ENCODE assay signal across 23 cellular contexts in the genomic region with DNA sequence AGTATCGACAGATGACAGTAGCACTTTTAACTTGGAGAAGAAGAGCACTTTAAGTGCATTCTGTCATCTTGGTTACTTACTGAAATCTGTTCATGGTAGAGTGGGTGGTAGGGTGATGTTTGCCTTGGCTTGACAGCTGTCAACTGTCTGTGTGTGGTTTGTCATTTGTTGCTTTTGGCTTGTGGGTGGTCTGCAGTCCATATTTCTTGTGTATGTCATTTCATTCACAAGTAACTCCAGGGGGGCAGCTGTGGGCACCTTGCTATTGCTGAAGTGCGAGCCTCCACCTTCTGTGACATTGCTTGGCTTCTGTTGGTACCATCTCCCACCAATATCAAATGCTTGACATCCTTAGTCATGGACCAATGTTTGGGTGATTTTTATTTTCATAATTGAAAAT.
"Had no signal": no experiment of that assay in that cellular context is flagged by ENCODE, and none has a peak within 500 bp of the region (broad histone marks: within the 10 kb centered on the region; RNA-seq: fewer than 3 reads in every experiment).

No MANE protein-coding gene starts in this region.

- ATAC-seq: HepG2, T-cell had no signal

- H3K4me2 ChIP-seq: SK-N-SH had no signal

- H3K9me3 ChIP-seq: MG63, SK-N-SH had no signal

- H3K9me2 ChIP-seq: SK-N-SH had no signal

- H3K36me3 ChIP-seq: MG63 had no signal

- DNase-seq: IMR-90, Karpas-422, KG1, MG63, NCI-H1092, NCI-H1105 treated with DMSO at 0.1 percent for 48 hours, NCI-H1417 treated with DMSO at 0.1 percent for 48 hours, NCI-H146, NCI-H1694 treated with DMSO at 0.1 percent for 48 hours, NCI-H1930, NCI-H2081, NCI-H2107, NCI-H345, NCI-H446 treated with DMSO at 0.1 percent for 48 hours, NCI-H510A treated with DMSO at 0.1 percent for 48 hours, NCI-H69, NCI-H774, RPMI8226, SHP77, SK-N-SH, SW 1271, T-cell had no signal

- H3K9ac ChIP-seq: SK-N-SH had no signal

- H3K27me3 ChIP-seq: MG63 had no signal

- H3K4me3 ChIP-seq: MG63 had no signal
